ENCODE assay signal across 14 cellular contexts in genomic region chr1:97726386-97726785, GRCh38.
DNase-seq lines count a peak whose midpoint lies in the region; ATAC-seq, FAIRE-seq and TF ChIP-seq lines count a peak whose summit lies in the region.
"Had no signal": no experiment of that assay in that cellular context is flagged by ENCODE, and none has a peak within 500 bp of the region (broad histone marks: within the 10 kb centered on the region; RNA-seq: fewer than 3 reads in every experiment).

No MANE protein-coding gene starts in this region.

- ATAC-seq in HG03045 (IDR thresholded peaks at IDR 0.05; ENCODE audit: unreplicated experiment): no peak
- ATAC-seq: SK-N-SH treated with all-trans-retinoic acid at 6 μM for 48 hours had no signal

- FAIRE-seq in D721Med (lab: Jason Lieb, UNC): peak; percentile 84

- no peak for TF ChIP-seq CTCF in D721Med (IDR thresholded peaks at IDR 0.05; ENCODE audit: insufficient read depth, missing control alignments)

- DNase-seq in D721Med (ENCODE audit: insufficient read length, low spot score) (no peak), HCEC 1CT (peak; percentile 48), RKO (ENCODE audit: low spot score) (peak; percentile 1), iris pigment epithelial cell (ENCODE audit: low read depth) (peak; percentile 23), glomerular visceral epithelial cell (ENCODE audit: extremely low spot score) (no peak), NCI-H748 (lab: John Stamatoyannopoulos, UW; ENCODE audit: unreplicated experiment) (no peak)
- DNase-seq in activated CD4-positive, alpha-beta T cell treated with anti-CD3 and anti-CD28 coated beads, Interleukin-2, amount 50 U/mL, for 4 hours: no peak
- DNase-seq: CD8-positive, alpha-beta memory T cell; NCI-H146; NCI-H2081 treated with DMSO at 0.1 percent for 48 hours; NCI-H510A treated with DMSO at 0.1 percent for 48 hours; SHP77 treated with DMSO at 0.1 percent for 48 hours had no signal

Comparison
In these comparisons a context has a peak if more than half of its experiments do, and no peak if none do; other contexts are left out.
1. DNase-seq: peak in HCEC 1CT (single experiment), RKO (single experiment) and iris pigment epithelial cell (single experiment); none in D721Med (single experiment), glomerular visceral epithelial cell (single experiment), activated CD4-positive, alpha-beta T cell treated with anti-CD3 and anti-CD28 coated beads, Interleukin-2, amount 50 U/mL, for 4 hours (0 of 2) and NCI-H748 (single experiment).